In genomic region chr12:46214668-46215429, GRCh38 we compare ENCODE assay signal across 9 cellular contexts. TPM values are rescaled to one million over a fixed set of nuclear protein-coding genes. Genes with fewer than 3 reads are reported as not detected.
DNase-seq lines count a peak whose midpoint lies in the region; ATAC-seq and TF ChIP-seq lines count a peak whose summit lies in the region.
"Had no signal": no experiment of that assay in that cellular context is flagged by ENCODE, and none has a peak within 500 bp of the region (broad histone marks: within the 10 kb centered on the region; RNA-seq: fewer than 3 reads in every experiment).

No MANE protein-coding gene starts in this region.

- no peak overlapping the region for H3K27ac ChIP-seq in WERI-Rb-1
- H3K27ac ChIP-seq: body of pancreas had no signal

- H3K4me3 Mint-ChIP-seq in naive B cell, result peak overlapping the region; percentile 65 to 85 (median 80)

- in situ Hi-C loops in KBM-7 (cut with MboI; ENCODE audit: low pct_unique_long_range_greater_than_20kb, low sequenced_read_pairs), result no loop called here

- H3K36me3 ChIP-seq in WERI-Rb-1, result peaks cover 39% of the 10 kb centered on the region

- peaks cover 78 to 99% (median 91%) of the 10 kb centered on the region in 3 donors for H3K4me1 Mint-ChIP-seq in naive B cell

- DNase-seq in AML-193 (lab: John Stamatoyannopoulos, UW) (peak; percentile 17 to 21), KBM-7 (peak; percentile 49), naive B cell (peak; percentile 59), amygdala (lab: John Stamatoyannopoulos, UW) (no peak), inferior parietal cortex (ENCODE audit: extremely low spot score) (no peak), WERI-Rb-1 (no peak)
- DNase-seq in activated CD8-positive, alpha-beta memory T cell treated with anti-CD3 and anti-CD28 coated beads, Interleukin-2, amount 50 U/mL, for 48 hours, result peak; percentile 82

- no peaks in the 10 kb centered on the region for H3K27me3 ChIP-seq in WERI-Rb-1 (ENCODE audit: insufficient read depth, low read depth, severe bottlenecking)
- H3K27me3 ChIP-seq: body of pancreas had no signal

- H3K27me3 Mint-ChIP-seq in naive B cell, result no peaks in the 10 kb centered on the region

- ATAC-seq in GM21390 (IDR thresholded peaks at IDR 0.05; ENCODE audit: unreplicated experiment) (peak; percentile 61), naive B cell (ENCODE audit: low read depth in 2 of 2) (peak; percentile 30 to 37)
- ATAC-seq: body of pancreas had no signal

- no peaks in the 10 kb centered on the region for H3K9me3 ChIP-seq in WERI-Rb-1 (ENCODE audit: severe bottlenecking)
- H3K9me3 ChIP-seq: body of pancreas had no signal

- peak overlapping the region; percentile 96 to 100 (median 98) for H3K27ac Mint-ChIP-seq in naive B cell

- TF ChIP-seq CTCF in WERI-Rb-1 (IDR thresholded peaks at IDR 0.05; ENCODE audit: low read depth, low read length), result no peak

- peaks cover 22 to 37% of the 10 kb centered on the region in 2 donors for H3K36me3 Mint-ChIP-seq in naive B cell

- H3K9me3 Mint-ChIP-seq in naive B cell, result peaks cover 0 to 3% (median 0%) of the 10 kb centered on the region in 7 donors

- no peak overlapping the region for H3K4me3 ChIP-seq in WERI-Rb-1 (ENCODE audit: low read depth, low read length)
- H3K4me3 ChIP-seq: body of pancreas had no signal

RNA-seq across cellular contexts. Expression of gene SLC38A1, which starts 54.0 kb away (rescaled TPM):
- polyA plus RNA-seq in naive B cell (ENCODE audit: low read depth in 6 of 6), result 100 to 1,000 TPM; 282 to 432 (median 343) TPM

Comparison
In these comparisons a context has a peak if more than half of its experiments do, and no peak if none do; other contexts are left out.
1. DNase-seq: peak in AML-193 (2 of 2), KBM-7 (single experiment), activated CD8-positive, alpha-beta memory T cell treated with anti-CD3 and anti-CD28 coated beads, Interleukin-2, amount 50 U/mL, for 48 hours (single experiment) and naive B cell (single experiment); none in amygdala (0 of 56), inferior parietal cortex (single experiment) and WERI-Rb-1 (single experiment).